ENCODE assay signal across 16 cellular contexts in the genomic region with DNA sequence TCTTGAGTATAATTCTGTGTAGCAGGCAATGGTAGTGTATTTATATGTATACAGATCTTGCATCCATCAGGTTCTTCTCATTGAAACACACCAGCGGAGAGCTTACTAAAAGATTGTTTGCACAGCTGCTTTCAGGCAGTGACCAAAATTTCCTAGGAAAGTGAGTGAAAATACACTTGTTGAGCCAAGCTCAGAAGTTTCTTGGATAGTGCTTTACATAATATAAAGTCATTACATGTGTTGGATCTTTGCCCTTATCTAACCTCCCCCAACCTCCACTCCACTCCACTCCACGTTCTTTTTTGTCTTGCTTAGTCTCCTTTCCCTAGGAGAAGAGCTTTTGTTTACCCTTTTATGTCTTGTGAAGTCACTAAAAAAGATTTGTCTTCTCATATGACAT. TPM values are rescaled to one million over a fixed set of nuclear protein-coding genes. Genes with fewer than 3 reads are reported as not detected.
"Had no signal": no experiment of that assay in that cellular context is flagged by ENCODE, and none has a peak within 500 bp of the region (broad histone marks: within the 10 kb centered on the region; RNA-seq: fewer than 3 reads in every experiment).

No MANE protein-coding gene starts in this region.

- H3K9me3 Mint-ChIP-seq: activated T-cell treated with anti-CD3 and anti-CD28 coated beads, Interleukin-2, amount 50 U/mL, for 4 hours had no signal

- ATAC-seq: activated CD8-positive, alpha-beta memory T cell treated with anti-CD3 and anti-CD28 coated beads, Interleukin-2, amount 10 ng/mL, durations not matched to agents 7 days and 5 days; activated naive CD4-positive, alpha-beta T cell treated with anti-CD3 and anti-CD28 coated beads, Interleukin-2, amount 50 U/mL, for 72 hours; activated T-cell treated with anti-CD3 and anti-CD28 coated beads, Interleukin-2, amount 50 U/mL, for 4 hours; esophagus mucosa; lower lobe of right lung had no signal

- H3K4me3 Mint-ChIP-seq: activated CD8-positive, alpha-beta memory T cell treated with anti-CD3 and anti-CD28 coated beads, Interleukin-2, amount 10 ng/mL, durations not matched to agents 7 days and 5 days; activated T-cell treated with anti-CD3 and anti-CD28 coated beads, Interleukin-2, amount 50 U/mL, for 4 hours; immature natural killer cell had no signal

- H3K4me1 Mint-ChIP-seq: activated CD8-positive, alpha-beta memory T cell treated with anti-CD3 and anti-CD28 coated beads, Interleukin-2, amount 10 ng/mL, durations not matched to agents 7 days and 5 days; immature natural killer cell had no signal

- H3K27me3 Mint-ChIP-seq: activated CD8-positive, alpha-beta memory T cell treated with anti-CD3 and anti-CD28 coated beads, Interleukin-2, amount 10 ng/mL, durations not matched to agents 7 days and 5 days had no signal

- H3K36me3 Mint-ChIP-seq: activated CD8-positive, alpha-beta memory T cell treated with anti-CD3 and anti-CD28 coated beads, Interleukin-2, amount 10 ng/mL, durations not matched to agents 7 days and 5 days; activated naive CD4-positive, alpha-beta T cell treated with anti-CD3 and anti-CD28 coated beads, Interleukin-2, amount 50 U/mL, for 72 hours; immature natural killer cell had no signal

- H3K27ac Mint-ChIP-seq: activated CD8-positive, alpha-beta memory T cell treated with anti-CD3 and anti-CD28 coated beads, Interleukin-2, amount 10 ng/mL, durations not matched to agents 7 days and 5 days; activated naive CD4-positive, alpha-beta T cell treated with anti-CD3 and anti-CD28 coated beads, Interleukin-2, amount 50 U/mL, for 72 hours; immature natural killer cell had no signal

- H3K9me3 ChIP-seq: lower lobe of right lung, right atrium auricular region, thyroid gland, uterus had no signal

- H3K27ac ChIP-seq: dorsolateral prefrontal cortex, lower lobe of right lung, right atrium auricular region, thyroid gland, uterus had no signal

- H3K36me3 ChIP-seq: lower lobe of right lung, right atrium auricular region, thyroid gland, uterus had no signal

- H3K4me1 ChIP-seq: lower lobe of right lung, right atrium auricular region, thyroid gland, uterus had no signal

- DNase-seq: activated CD4-positive, alpha-beta T cell treated with anti-CD3 and anti-CD28 coated beads, Interleukin-2, amount 50 U/mL, for 48 hours; activated CD4-positive, CD25-positive, alpha-beta regulatory T cell treated with anti-CD3 and anti-CD28 coated beads, Interleukin-2, amount 50 U/mL, for 72 hours; activated CD8-positive, alpha-beta memory T cell treated with anti-CD3 and anti-CD28 coated beads, Interleukin-2, amount 10 ng/mL, durations not matched to agents 7 days and 5 days; activated effector memory CD4-positive, alpha-beta T cell treated with anti-CD3 and anti-CD28 coated beads, Interleukin-2, amount 50 U/mL, for 16 hours; activated T-cell treated with anti-CD3 and anti-CD28 coated beads, Interleukin-2, amount 50 U/mL, for 4 hours; dorsolateral prefrontal cortex; foreskin fibroblast; immature natural killer cell; lower lobe of right lung; midbrain; small intestine; thyroid gland; uterus had no signal

- H3K4me3 ChIP-seq: dorsolateral prefrontal cortex, lower lobe of right lung, right atrium auricular region, thyroid gland, uterus had no signal

- H3K27me3 ChIP-seq: right atrium auricular region, thyroid gland, uterus had no signal

RNA-seq across cellular contexts. Expression of gene CNKSR2, which starts 34.1 kb away (rescaled TPM):
- total RNA-seq: esophagus mucosa had no signal
